Comparison of ENCODE assay signal across 8 cellular contexts in the genomic region with DNA sequence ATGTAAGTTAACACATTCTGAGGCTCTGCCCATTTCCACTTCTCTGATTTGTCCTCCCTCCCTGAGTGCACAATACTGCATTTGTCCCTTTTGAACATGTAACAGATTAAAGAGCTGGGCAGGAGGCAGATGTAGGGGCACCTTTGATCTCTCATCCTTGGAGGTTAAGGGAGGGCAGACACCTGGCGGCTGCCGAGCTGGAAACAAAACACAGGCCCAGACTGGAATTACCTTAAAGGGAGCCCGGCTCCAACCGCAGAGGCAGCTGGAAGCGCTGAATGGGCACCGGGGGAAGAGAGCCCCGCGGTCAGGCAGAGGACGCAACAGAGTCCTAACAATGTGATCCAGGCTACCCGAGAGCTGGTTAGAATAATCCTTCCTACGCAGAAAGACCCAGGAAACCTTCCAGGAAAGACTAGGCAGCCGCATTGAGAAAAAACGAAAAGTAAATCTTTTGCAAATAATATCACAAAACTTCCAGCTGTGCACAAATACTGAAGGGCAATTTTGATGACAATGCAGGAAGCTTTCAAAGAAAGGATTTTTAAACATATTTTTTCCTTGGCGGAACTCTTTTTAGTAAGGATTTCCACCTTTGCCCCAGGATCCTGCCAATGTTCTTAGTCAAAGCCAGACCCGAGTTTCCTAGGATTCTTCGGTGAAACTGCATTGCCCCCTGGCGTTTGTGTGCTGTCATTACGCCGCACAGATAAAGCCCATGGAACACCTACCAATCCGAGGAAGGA.
DNase-seq lines count a peak whose midpoint lies in the region; FAIRE-seq and TF ChIP-seq lines count a peak whose summit lies in the region.

No MANE protein-coding gene starts in this region.

- peak overlapping the region; percentile 59 to 69 (median 59) for H3K4me3 Mint-ChIP-seq in nephron

- peaks cover 6% of the 10 kb centered on the region for H3K36me3 Mint-ChIP-seq in nephron (ENCODE audit: low read depth)

- in situ Hi-C loops in KBM-7 (cut with MboI; ENCODE audit: low pct_unique_long_range_greater_than_20kb, low sequenced_read_pairs): loop anchor here (25.0 kb wide), 1 partner anchor 379 kb away; no protein-coding TSS in a partner anchor

- FAIRE-seq in RCC 7860 (lab: Jason Lieb, UNC): peak; percentile 81

- TF ChIP-seq CTCF in nephron (IDR thresholded peaks at IDR 0.05; ENCODE audit: unreplicated experiment in 3 of 3): peak; percentile 91 to 93 (median 93)

- H3K27me3 Mint-ChIP-seq in nephron (ENCODE audit: low read depth): no peaks in the 10 kb centered on the region

- peak overlapping the region; percentile 86 to 98 (median 94) for H3K27ac Mint-ChIP-seq in nephron

- DNase-seq in NK-92 treated with Interleukin-12 subunit alpha and Interleukin-12 subunit beta, amount 100 ng/mL, for 24 hours (lab: John Stamatoyannopoulos, UW): peak; percentile 12
- no peak for DNase-seq in NK-92 (lab: John Stamatoyannopoulos, UW; ENCODE audit: unreplicated experiment)
- DNase-seq in KBM-7: peak; percentile 86
- peak; percentile 78 for DNase-seq in RCC 7860 (ENCODE audit: low spot score)
- peak; percentile 43 to 56 for DNase-seq in activated T-helper 1 cell treated with anti-CD3 and anti-CD28 coated beads, Interleukin-2, amount 50 U/mL, for 16 hours (ENCODE audit: low read depth in 1 of 2, low spot score in 1 of 2)
- DNase-seq in fibroblast of the conjunctiva (ENCODE audit: low read depth): peak; percentile 84
- DNase-seq in stimulated activated naive CD4-positive, alpha-beta T cell (lab: John Stamatoyannopoulos, UW): peak; percentile 47 to 80 (median 60)

- peaks cover 7% of the 10 kb centered on the region for H3K9me3 Mint-ChIP-seq in nephron

- peaks cover 32% of the 10 kb centered on the region for H3K4me1 Mint-ChIP-seq in nephron
